37 cellular contexts compared by ENCODE assay signal in the genomic region with DNA sequence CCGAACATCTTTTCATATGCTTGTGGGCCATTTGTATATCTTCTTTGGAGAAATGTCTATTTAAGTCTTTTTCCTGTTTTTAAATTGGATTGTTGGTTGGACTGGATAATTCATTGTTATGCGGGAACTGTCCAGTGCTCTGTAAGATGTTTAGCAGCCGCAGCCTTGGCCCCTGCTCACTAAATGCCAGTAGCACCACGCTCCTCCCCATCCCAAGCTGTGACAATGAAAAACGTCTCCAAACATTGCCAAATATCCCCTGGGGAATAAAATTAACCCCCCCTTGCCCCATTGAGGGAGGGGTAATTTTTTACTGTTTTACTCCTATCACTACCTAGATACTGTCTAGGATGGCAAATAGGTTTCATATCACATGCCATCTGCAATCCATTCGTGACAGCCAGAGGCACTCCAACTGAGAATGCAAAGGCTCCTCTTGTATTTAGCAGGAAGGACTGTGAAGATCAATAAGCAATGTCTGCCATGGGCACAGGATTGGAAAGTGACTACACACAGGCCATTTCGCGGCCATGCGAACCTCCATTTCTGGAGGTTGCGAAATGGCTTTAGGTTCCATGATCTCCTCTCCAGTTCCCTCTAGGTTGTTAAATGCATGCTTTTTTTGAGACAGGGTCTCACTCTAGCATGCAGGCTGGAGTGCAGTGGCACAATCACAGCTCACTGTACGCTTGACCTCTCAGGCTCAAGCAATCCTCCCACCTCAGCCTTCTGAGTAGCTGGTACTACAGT. TPM values are rescaled to one million over a fixed set of nuclear protein-coding genes. Genes with fewer than 3 reads are reported as not detected.
"Had no signal": no experiment of that assay in that cellular context is flagged by ENCODE, and none has a peak within 500 bp of the region (broad histone marks: within the 10 kb centered on the region; RNA-seq: fewer than 3 reads in every experiment).

No MANE protein-coding gene starts in this region.

- H3K4me3 ChIP-seq: coronary artery, esophagus muscularis mucosa, mucosa of descending colon, smooth muscle cell, suprapubic skin, transverse colon, upper lobe of right lung, uterus had no signal

- H3K4me2 ChIP-seq: smooth muscle cell had no signal

- H3K36me3 ChIP-seq: esophagus muscularis mucosa, neutrophil, suprapubic skin, transverse colon, upper lobe of right lung, uterus had no signal

- H3K9ac ChIP-seq: parathyroid adenoma had no signal

- H3K4me1 ChIP-seq: uterus had no signal

- H3K9me3 ChIP-seq: esophagus muscularis mucosa, mucosa of descending colon, neutrophil, suprapubic skin, transverse colon, upper lobe of right lung, uterus had no signal

- H2AFZ ChIP-seq: parathyroid adenoma had no signal

- DNase-seq: dermis blood vessel endothelial cell; effector memory CD4-positive, alpha-beta T cell; foreskin melanocyte; glutamatergic neuron; hypothalamus; immature natural killer cell; islet precursor cell; kidney glomerular epithelial cell; left colon; mesenchymal stem cell; mucosa of descending colon; naive B cell; stimulated activated CD4-positive, alpha-beta T cell treated with anti-CD3 and anti-CD28 coated beads, Interleukin-12 subunit alpha, Interleukin-12 subunit beta, amount 100 ng/mL, for 4 hours; stimulated activated CD4-positive, alpha-beta T cell treated with anti-CD3 and anti-CD28 coated beads, Interleukin-1b, Interleukin-23, amount 100 ng/mL, for 48 hours; stimulated activated CD4-positive, alpha-beta T cell treated with anti-CD3 and anti-CD28 coated beads, Interleukin-4, amount 100 ng/mL, for 1 hour; stimulated activated CD8-positive, alpha-beta memory T cell treated with anti-CD3 and anti-CD28 coated beads, Interleukin-4, amount 100 ng/mL, for 48 hours; stimulated activated naive CD4-positive, alpha-beta T cell; stimulated activated naive CD8-positive, alpha-beta T cell treated with anti-CD3 and anti-CD28 coated beads, Interleukin-15, amount 100 ng/mL, for 72 hours; transverse colon; upper lobe of right lung; uterus had no signal

- FAIRE-seq: endothelial cell of umbilical vein had no signal

- H3K27me3 ChIP-seq: esophagus muscularis mucosa, suprapubic skin, transverse colon, upper lobe of right lung, uterus had no signal

- ATAC-seq: left colon; mucosa of descending colon; natural killer cell treated with Interleukin-12 subunit alpha and Interleukin-12 subunit beta and Interleukin-15 and Interleukin-18, amount 100 ng/mL, for 72 hours; sciatic nerve; stimulated activated naive CD8-positive, alpha-beta T cell treated with anti-CD3 and anti-CD28 coated beads, Interleukin-15, amount 100 ng/mL, for 72 hours; upper lobe of right lung had no signal

- H3K27ac ChIP-seq: coronary artery, neutrophil, parathyroid adenoma, suprapubic skin, transverse colon, upper lobe of right lung had no signal

- H3K79me2 ChIP-seq: parathyroid adenoma had no signal

RNA-seq across cellular contexts. Expression of a gene that starts 9.3 kb away (rescaled TPM):
- total RNA-seq: dermis blood vessel endothelial cell, endothelial cell of umbilical vein, epithelial cell of proximal tubule, lung microvascular endothelial cell had no signal

RNA-seq across cellular contexts. Expression of a gene that starts 23.9 kb away (rescaled TPM):
- total RNA-seq: dermis blood vessel endothelial cell; endothelial cell of umbilical vein; epithelial cell of proximal tubule; lower leg skin; lung microvascular endothelial cell; mesothelial cell of epicardium; mucosa of descending colon; natural killer cell treated with Interleukin-12 subunit alpha and Interleukin-12 subunit beta and Interleukin-15 and Interleukin-18, amount 100 ng/mL, for 72 hours; neural crest cell; omental fat pad; progenitor cell of endocrine pancreas; sciatic nerve; smooth muscle cell; suprapubic skin; transverse colon; upper lobe of right lung; uterus had no signal
- polyA plus RNA-seq: endothelial cell of umbilical vein, immature natural killer cell, smooth muscle cell had no signal
